In genomic region chr5:36957953-36958559, GRCh38 we compare ENCODE assay signal across 17 cellular contexts.
"Had no signal": no experiment of that assay in that cellular context is flagged by ENCODE, and none has a peak within 500 bp of the region (broad histone marks: within the 10 kb centered on the region; RNA-seq: fewer than 3 reads in every experiment).

No MANE protein-coding gene starts in this region.

- H3K9me3 ChIP-seq: adrenal gland, ascending aorta, right lobe of liver, stomach, vagina had no signal

- H3K4me1 ChIP-seq: ascending aorta, parathyroid adenoma, right lobe of liver had no signal

- DNase-seq: activated T-cell treated with anti-CD3 and anti-CD28 coated beads, Interleukin-2, amount 50 U/mL, for 1 hour; brain microvascular endothelial cell; cortex of kidney; endodermal cell; immature natural killer cell; left colon; nephron progenitor cell; right lobe of liver; stimulated activated CD4-positive, alpha-beta T cell treated with anti-CD3 and anti-CD28 coated beads, Interleukin-2, amount 100 ng/mL, for 24 hours; stomach; T-helper 9 cell had no signal

- H3K9ac ChIP-seq: parathyroid adenoma had no signal

- H3K4me3 ChIP-seq: adrenal gland, ascending aorta, right lobe of liver, skin epidermis, stomach, vagina had no signal

- H3K27me3 ChIP-seq: adrenal gland, ascending aorta, brain microvascular endothelial cell, right lobe of liver, stomach, vagina had no signal

- H3K36me3 ChIP-seq: brain microvascular endothelial cell had no signal

- H3K27ac ChIP-seq: adrenal gland, ascending aorta, brain microvascular endothelial cell, epithelial cell of prostate, parathyroid adenoma, right lobe of liver, skin epidermis, vagina had no signal
